Comparison of ENCODE assay signal across 35 cellular contexts in the genomic region with DNA sequence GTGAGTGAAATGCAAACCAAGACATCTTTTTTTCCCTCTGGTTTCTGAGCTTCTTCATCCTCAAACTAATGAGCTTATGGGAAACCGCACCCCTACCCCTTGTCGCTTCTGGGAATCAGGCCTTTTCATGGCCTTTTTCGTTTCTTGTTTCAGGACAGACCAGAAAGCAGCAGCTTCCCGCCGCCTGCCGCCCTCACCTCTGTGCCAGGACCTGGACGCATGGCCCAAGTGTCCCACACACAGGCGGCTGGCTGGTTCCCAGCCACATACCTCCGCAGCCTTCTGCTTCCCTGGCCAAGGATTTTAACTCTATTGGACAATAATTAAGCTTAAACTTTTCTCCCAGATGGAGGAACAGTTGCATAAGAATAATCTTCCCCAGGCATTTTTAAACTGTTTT.
"Had no signal": no experiment of that assay in that cellular context is flagged by ENCODE, and none has a peak within 500 bp of the region (broad histone marks: within the 10 kb centered on the region; RNA-seq: fewer than 3 reads in every experiment).

No MANE protein-coding gene starts in this region.

- H3K27ac Mint-ChIP-seq: activated B cell treated with CpG ODN at 0.5 μM for 24 hours; activated CD8-positive, alpha-beta T cell treated with anti-CD3 and anti-CD28 coated beads for 36 hours; activated naive CD4-positive, alpha-beta T cell treated with anti-CD3 and anti-CD28 coated beads, Interleukin-2, amount 10 ng/mL, durations not matched to agents 7 days and 5 days; activated naive CD4-positive, alpha-beta T cell treated with anti-CD3 and anti-CD28 coated beads, Interleukin-2, amount 50 U/mL, for 72 hours; activated naive CD8-positive, alpha-beta T cell treated with anti-CD3 and anti-CD28 coated beads, Interleukin-2, amount 10 ng/mL, durations not matched to agents 7 days and 5 days; activated T-helper 1 cell treated with anti-CD3 and anti-CD28 coated beads, Interleukin-12 subunit alpha, Interleukin-12 subunit beta, Interleukin-2, Interleukin-4 antibody, amounts not matched to agents 30 ng/mL and 10 ng/mL and 1 ng/mL, durations not matched to agents 14 hours and 24 hours and 36 hours; activated T-helper 2 cell treated with anti-CD3 and anti-CD28 coated beads, Interferon-gamma antibody, Interleukin-2, Interleukin-4, amounts not matched to agents 10 μg/mL and 5 μg/mL and 100 μg/mL, durations not matched to agents 14 hours and 24 hours and 36 hours; T-helper 17 cell; T-helper 2 cell treated with Interferon-gamma antibody and Interleukin-4, amounts not matched to agents 5 μg/mL and 100 μg/mL, for 36 hours had no signal

- H3K4me3 Mint-ChIP-seq: activated B cell treated with CpG ODN at 0.5 μM for 24 hours; activated CD8-positive, alpha-beta T cell treated with anti-CD3 and anti-CD28 coated beads for 36 hours; activated naive CD4-positive, alpha-beta T cell treated with anti-CD3 and anti-CD28 coated beads, Interleukin-2, amount 10 ng/mL, durations not matched to agents 7 days and 5 days; activated naive CD8-positive, alpha-beta T cell treated with anti-CD3 and anti-CD28 coated beads, Interleukin-2, amount 10 ng/mL, durations not matched to agents 7 days and 5 days; activated T-helper 1 cell treated with anti-CD3 and anti-CD28 coated beads, Interleukin-12 subunit alpha, Interleukin-12 subunit beta, Interleukin-2, Interleukin-4 antibody, amounts not matched to agents 30 ng/mL and 10 ng/mL and 1 ng/mL, durations not matched to agents 14 hours and 24 hours and 36 hours; T-helper 17 cell; T-helper 2 cell treated with Interferon-gamma antibody and Interleukin-4, amounts not matched to agents 5 μg/mL and 100 μg/mL, for 36 hours had no signal

- H3K27ac ChIP-seq: ascending aorta, brain microvascular endothelial cell, epithelial cell of prostate, esophagus squamous epithelium, gastroesophageal sphincter, heart right ventricle, WERI-Rb-1 had no signal

- H3K27me3 Mint-ChIP-seq: activated B cell treated with CpG ODN at 0.5 μM for 24 hours; activated CD8-positive, alpha-beta T cell treated with anti-CD3 and anti-CD28 coated beads for 36 hours; activated naive CD4-positive, alpha-beta T cell treated with anti-CD3 and anti-CD28 coated beads, Interleukin-2, amount 10 ng/mL, durations not matched to agents 7 days and 5 days; T-helper 17 cell had no signal

- DNase-seq: activated B cell treated with CpG ODN at 0.5 μM for 24 hours; activated CD4-positive, alpha-beta T cell treated with anti-CD3 and anti-CD28 coated beads for 48 hours; activated CD4-positive, alpha-beta T cell treated with anti-CD3 and anti-CD28 coated beads, Interleukin-2, amount 50 U/mL, for 1 hour; activated CD4-positive, alpha-beta T cell treated with anti-CD3 and anti-CD28 coated beads, Interleukin-2, amount 50 U/mL, for 48 hours; activated CD8-positive, alpha-beta memory T cell treated with anti-CD3 and anti-CD28 coated beads for 24 hours; activated CD8-positive, alpha-beta T cell treated with anti-CD3 and anti-CD28 coated beads for 36 hours; activated effector memory CD4-positive, alpha-beta T cell treated with anti-CD3 and anti-CD28 coated beads, Interleukin-2, amount 50 U/mL, for 16 hours; activated naive CD4-positive, alpha-beta T cell; activated naive CD4-positive, alpha-beta T cell treated with anti-CD3 and anti-CD28 coated beads, Interleukin-2, amount 10 ng/mL, durations not matched to agents 7 days and 5 days; activated naive CD8-positive, alpha-beta T cell treated with anti-CD3 and anti-CD28 coated beads, Interleukin-2, amount 10 ng/mL, durations not matched to agents 7 days and 5 days; activated T-cell treated with anti-CD3 and anti-CD28 coated beads, Interleukin-2, amount 50 U/mL, for 1 hour; activated T-cell treated with anti-CD3 and anti-CD28 coated beads, Interleukin-2, amount 50 U/mL, for 48 hours; brain microvascular endothelial cell; caudate nucleus; cortex of kidney; dermis blood vessel endothelial cell; effector CD4-positive, alpha-beta T cell; esophagus squamous epithelium; foreskin melanocyte; heart right ventricle; T-helper 1 cell; T-helper 17 cell; T1000; WERI-Rb-1 had no signal

- ATAC-seq: activated CD4-positive, CD25-positive, alpha-beta regulatory T cell treated with anti-CD3 and anti-CD28 coated beads, Interleukin-2, amount 50 U/mL, for 24 hours; activated CD8-positive, alpha-beta T cell treated with anti-CD3 and anti-CD28 coated beads for 36 hours; activated naive CD4-positive, alpha-beta T cell treated with anti-CD3 and anti-CD28 coated beads, Interleukin-2, amount 50 U/mL, for 72 hours; gastroesophageal sphincter; heart right ventricle; T-helper 17 cell had no signal

- H3K9me3 ChIP-seq: ascending aorta, esophagus squamous epithelium, gastroesophageal sphincter, heart right ventricle had no signal

- H3K4me1 ChIP-seq: ascending aorta, esophagus squamous epithelium, gastroesophageal sphincter, heart right ventricle had no signal

- FAIRE-seq: colon, endometrium, endothelial cell of umbilical vein had no signal

- H3K4me1 Mint-ChIP-seq: activated B cell treated with CpG ODN at 0.5 μM for 24 hours; activated naive CD4-positive, alpha-beta T cell treated with anti-CD3 and anti-CD28 coated beads, Interleukin-2, amount 10 ng/mL, durations not matched to agents 7 days and 5 days; activated naive CD8-positive, alpha-beta T cell treated with anti-CD3 and anti-CD28 coated beads, Interleukin-2, amount 10 ng/mL, durations not matched to agents 7 days and 5 days; T-helper 17 cell had no signal

- H3K36me3 Mint-ChIP-seq: activated naive CD4-positive, alpha-beta T cell treated with anti-CD3 and anti-CD28 coated beads, Interleukin-2, amount 10 ng/mL, durations not matched to agents 7 days and 5 days; activated naive CD4-positive, alpha-beta T cell treated with anti-CD3 and anti-CD28 coated beads, Interleukin-2, amount 50 U/mL, for 72 hours; activated naive CD8-positive, alpha-beta T cell treated with anti-CD3 and anti-CD28 coated beads, Interleukin-2, amount 10 ng/mL, durations not matched to agents 7 days and 5 days had no signal

- H3K36me3 ChIP-seq: ascending aorta, brain microvascular endothelial cell, esophagus squamous epithelium, gastroesophageal sphincter, heart right ventricle, WERI-Rb-1 had no signal

- H3K4me3 ChIP-seq: ascending aorta, esophagus squamous epithelium, gastroesophageal sphincter, heart right ventricle had no signal

- H3K27me3 ChIP-seq: ascending aorta, brain microvascular endothelial cell, esophagus squamous epithelium, gastroesophageal sphincter, heart right ventricle had no signal

- H3K9me3 Mint-ChIP-seq: activated B cell treated with CpG ODN at 0.5 μM for 24 hours; activated CD8-positive, alpha-beta T cell treated with anti-CD3 and anti-CD28 coated beads for 36 hours; activated naive CD4-positive, alpha-beta T cell treated with anti-CD3 and anti-CD28 coated beads, Interleukin-2, amount 10 ng/mL, durations not matched to agents 7 days and 5 days; activated naive CD4-positive, alpha-beta T cell treated with anti-CD3 and anti-CD28 coated beads, Interleukin-2, amount 50 U/mL, for 72 hours; activated naive CD8-positive, alpha-beta T cell treated with anti-CD3 and anti-CD28 coated beads, Interleukin-2, amount 10 ng/mL, durations not matched to agents 7 days and 5 days; activated T-helper 1 cell treated with anti-CD3 and anti-CD28 coated beads, Interleukin-12 subunit alpha, Interleukin-12 subunit beta, Interleukin-2, Interleukin-4 antibody, amounts not matched to agents 30 ng/mL and 10 ng/mL and 1 ng/mL, durations not matched to agents 14 hours and 24 hours and 36 hours had no signal
